In genomic region chr2:200864206-200864976, GRCh38 we compare ENCODE assay signal across 8 cellular contexts. TPM values are rescaled to one million over a fixed set of nuclear protein-coding genes. Genes with fewer than 3 reads are reported as not detected.
DNase-seq lines count a peak whose midpoint lies in the region; ATAC-seq and TF ChIP-seq lines count a peak whose summit lies in the region.

Gene CLK1 (minus strand): TSS chr2:200864658. CDS start chr2:200861862, 2,796 bp downstream.

- no peak for TF ChIP-seq CTCF in GM13976 (IDR thresholded peaks at IDR 0.05; ENCODE audit: borderline replicate concordance, control extremely low read depth, extremely low read depth, insufficient read depth, missing control alignments)
- TF ChIP-seq CTCF in cardiac muscle cell (IDR thresholded peaks at IDR 0.05; ENCODE audit: low read depth, low read length) = no peak
- TF ChIP-seq CTCF in tibial nerve (IDR thresholded peaks at IDR 0.05) = peak in 2 of 5 experiments; percentile 42 to 58

- H3K27ac ChIP-seq in cardiac muscle cell (peak within 1 kb of the TSS; percentile 99), trophoblast cell (ENCODE audit: low read depth, low read length) (peak within 1 kb of the TSS; percentile 97), tibial nerve (peak within 1 kb of the TSS; percentile 100)

- TF ChIP-seq POLR2A in tibial nerve (IDR thresholded peaks at IDR 0.05) = peak; percentile 100

- peak; percentile 82 for ATAC-seq in HG02852 (IDR thresholded peaks at IDR 0.05; ENCODE audit: unreplicated experiment)

- H2AK5ac ChIP-seq in trophoblast cell (ENCODE audit: low read length) = peak within 1 kb of the TSS; percentile 14

- peak within 1 kb of the TSS; percentile 72 for H3K4me2 ChIP-seq in trophoblast cell (ENCODE audit: low read length)

- peak within 1 kb of the TSS; percentile 99 for H3K4ac ChIP-seq in trophoblast cell (ENCODE audit: low read depth, low read length)

- peak within 1 kb of the TSS; percentile 46 for H2AFZ ChIP-seq in trophoblast cell (ENCODE audit: insufficient read depth, low read length, poor library complexity)

- H2BK120ac ChIP-seq in trophoblast cell (ENCODE audit: insufficient read depth, low read length, poor library complexity) = peak within 1 kb of the TSS; percentile 63

- DNase-seq in GM13976 (ENCODE audit: low spot score) = peak; percentile 96
- DNase-seq in NCI-H1436 treated with DMSO at 0.1 percent for 48 hours (lab: John Stamatoyannopoulos, UW) = peak; percentile 37
- peak; percentile 96 for DNase-seq in T follicular helper cell (ENCODE audit: low read depth)
- DNase-seq in adipocyte (ENCODE audit: low read depth) = peak; percentile 98
- DNase-seq in cardiac muscle cell (ENCODE audit: low read depth in 1 of 2, low spot score in 1 of 2) = peak; percentile 93 to 95
- peak; percentile 94 to 98 for DNase-seq in trophoblast cell
- peak; percentile 95 to 96 for DNase-seq in tibial nerve (ENCODE audit: low spot score in 2 of 2)

- H4K12ac ChIP-seq in trophoblast cell (ENCODE audit: low read depth, low read length) = peak within 1 kb of the TSS; percentile 96

- in situ Hi-C loops in GM13976 (cut with MboI; ENCODE audit: low sequenced_read_pairs, unreplicated experiment) = no loop called here

- H3K4me1 ChIP-seq in adipocyte (ENCODE audit: control insufficient read depth, insufficient read depth, low read length) = peaks cover 40% of the 10 kb centered on the region
- H3K4me1 ChIP-seq in cardiac muscle cell (ENCODE audit: low read depth) = peaks cover 31% of the 10 kb centered on the region
- no peaks in the 10 kb centered on the region for H3K4me1 ChIP-seq in trophoblast cell (ENCODE audit: control insufficient read depth in 1 of 2, insufficient read depth in 2 of 2, low read length in 2 of 2)
- H3K4me1 ChIP-seq in tibial nerve = peaks cover 0 to 45% (median 12%) of the 10 kb centered on the region in 4 donors

- no CpG with 5 or more reads among the region's 82 CpGs for WGBS in trophoblast cell (ENCODE audit: extremely low coverage, insufficient coverage, insufficient read length)
- 0% methylated on average over 42 to 65 of the region's 82 CpGs for WGBS in tibial nerve, 2 donors

- peak within 1 kb of the TSS; percentile 89 for H2BK5ac ChIP-seq in trophoblast cell (ENCODE audit: low read depth, low read length, poor library complexity)

- H3K79me1 ChIP-seq in trophoblast cell (ENCODE audit: low read length) = peaks cover 15% of the 10 kb centered on the region

- TF ChIP-seq EP300 in tibial nerve (IDR thresholded peaks at IDR 0.05) = peak; percentile 97 to 100

- H2BK12ac ChIP-seq in trophoblast cell (ENCODE audit: low read length) = peak within 1 kb of the TSS; percentile 15

- H3K4me3 ChIP-seq in adipocyte (ENCODE audit: low read length) (peak within 1 kb of the TSS; percentile 100), cardiac muscle cell (peak within 1 kb of the TSS; percentile 65), trophoblast cell (ENCODE audit: low read depth, low read length) (peak within 1 kb of the TSS; percentile 96), tibial nerve (peak within 1 kb of the TSS; percentile 84 to 98 (median 92))

- peak within 1 kb of the TSS; percentile 99 for H3K14ac ChIP-seq in trophoblast cell (ENCODE audit: low read length)

- no peak within 1 kb of the TSS for H3K23ac ChIP-seq in trophoblast cell (ENCODE audit: low read length)

- peak within 1 kb of the TSS; percentile 98 for H3K18ac ChIP-seq in trophoblast cell (ENCODE audit: low read length)

- peak within 1 kb of the TSS; percentile 100 for H3K9ac ChIP-seq in adipocyte (ENCODE audit: low read length)
- H3K9ac ChIP-seq in trophoblast cell (ENCODE audit: low read length) = peak within 1 kb of the TSS; percentile 92

- H3K36me3 ChIP-seq in adipocyte (ENCODE audit: control insufficient read depth, insufficient read depth, low read length, severe bottlenecking) = peaks cover 14% of the 10 kb centered on the region
- H3K36me3 ChIP-seq in cardiac muscle cell = peaks cover 19% of the 10 kb centered on the region
- H3K36me3 ChIP-seq in trophoblast cell (ENCODE audit: control insufficient read depth in 1 of 2, insufficient read depth in 2 of 2, low read length in 2 of 2) = peaks cover 2 to 4% of the 10 kb centered on the region in 2 experiments
- H3K36me3 ChIP-seq in tibial nerve = peaks cover 0 to 7% (median 0%) of the 10 kb centered on the region in 3 donors

- H3K9me3 ChIP-seq in adipocyte (ENCODE audit: control insufficient read depth, low read length) (no peaks in the 10 kb centered on the region), cardiac muscle cell (ENCODE audit: low read depth) (no peaks in the 10 kb centered on the region), trophoblast cell (ENCODE audit: insufficient read depth, low read depth, low read length) (no peaks in the 10 kb centered on the region), tibial nerve (no peaks in the 10 kb centered on the region)

- peak within 1 kb of the TSS; percentile 96 for H4K8ac ChIP-seq in trophoblast cell (ENCODE audit: low read depth, low read length)

- H3K27me3 ChIP-seq in adipocyte (replicated peaks; ENCODE audit: control insufficient read depth, insufficient read depth, low read length) = no peaks in the 10 kb centered on the region
- H3K27me3 ChIP-seq in cardiac muscle cell = no peaks in the 10 kb centered on the region
- H3K27me3 ChIP-seq in trophoblast cell (ENCODE audit: insufficient read depth, low read length) = no peaks in the 10 kb centered on the region
- no peaks in the 10 kb centered on the region for H3K27me3 ChIP-seq in tibial nerve

- peak within 1 kb of the TSS; percentile 96 for H4K91ac ChIP-seq in trophoblast cell (ENCODE audit: low read depth, low read length)

- H3K79me2 ChIP-seq in trophoblast cell (ENCODE audit: control insufficient read depth, insufficient read depth, low read length, poor library complexity) = peaks cover 18% of the 10 kb centered on the region

RNA-seq across cellular contexts. Expression of gene CLK1, which starts in this region (rescaled TPM):
- 76.3 and 108 TPM in 2 replicates for total RNA-seq in cardiac muscle cell
- polyA plus RNA-seq in cardiac muscle cell = 65.2 and 87.1 TPM in 2 replicates
- polyA plus RNA-seq in trophoblast cell (2013) = 81.4 and 91.6 TPM in 2 replicates
- 100 to 1,000 TPM; 141 to 336 (median 261) TPM for total RNA-seq in tibial nerve

Comparison
In these comparisons a context has a peak if more than half of its experiments do, and no peak if none do; other contexts are left out.
1. Peak in every context shown above with its lines: DNase-seq, ATAC-seq, H3K4me3 ChIP-seq and H3K27ac ChIP-seq.
2. DNase-seq: peak in every context shown above with its lines; median percentile 98 in adipocyte; 96 in GM13976; 96 in T follicular helper cell; 96 in trophoblast cell; 96 in tibial nerve; 94 in cardiac muscle cell; 37 in NCI-H1436 treated with DMSO at 0.1 percent for 48 hours.